ENCODE assay signal across 13 cellular contexts in the genomic region with DNA sequence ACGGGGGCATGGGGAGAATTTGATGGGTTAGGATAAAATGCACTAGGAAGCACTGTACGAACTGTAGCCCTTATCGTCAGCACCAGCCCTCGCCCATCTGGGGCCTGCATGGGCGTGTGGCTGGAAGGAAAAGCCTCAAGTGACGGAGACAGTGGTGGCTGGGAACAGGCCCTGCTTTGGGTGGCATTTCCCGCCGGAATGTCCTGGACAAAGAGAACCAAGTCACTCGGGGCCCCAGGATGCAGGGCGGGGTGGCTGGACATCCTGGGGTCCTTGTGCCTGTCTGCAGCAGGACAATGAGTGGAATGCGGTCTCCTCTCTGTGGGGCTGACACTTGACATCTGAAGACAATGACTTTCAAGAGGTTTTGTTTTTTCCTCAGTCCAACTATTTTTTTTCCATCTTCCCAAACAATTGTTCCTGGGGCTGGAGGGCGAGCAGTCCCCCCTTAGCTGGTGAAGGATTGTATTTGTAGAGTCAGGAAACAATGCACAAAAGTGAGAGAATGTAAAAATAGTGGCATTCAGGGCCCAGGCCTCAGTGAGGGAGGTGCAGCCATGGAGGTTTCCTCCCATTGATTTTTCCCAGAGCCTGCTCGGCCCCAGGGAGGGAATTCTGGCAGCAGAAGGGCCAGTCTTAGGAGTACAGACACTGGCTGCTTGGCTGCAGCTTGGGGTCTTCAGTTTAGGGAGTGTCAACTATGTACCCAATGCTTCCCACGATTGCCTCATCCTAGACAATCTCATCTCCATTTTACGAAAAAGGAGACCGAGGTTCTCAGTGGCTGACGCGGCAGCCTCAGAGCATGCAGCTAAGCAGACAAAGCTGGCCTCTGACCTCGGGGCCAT.
A peak's percentile ranks its signal among the peaks of the same experiment; 100 is the strongest.
DNase-seq lines count a peak whose midpoint lies in the region; ATAC-seq lines count a peak whose summit lies in the region.
"Had no signal": no experiment of that assay in that cellular context is flagged by ENCODE, and none has a peak within 500 bp of the region (broad histone marks: within the 10 kb centered on the region; RNA-seq: fewer than 3 reads in every experiment).

No MANE protein-coding gene starts in this region.

- H3K9me3 ChIP-seq in BLaER1 treated with 17β-estradiol and CSF1 and Interleukin-3, amounts not matched to agents 10 nM and 100 nM (replicated peaks in 1 of 11), result peaks cover 0 to 7% (median 0%) of the 10 kb centered on the region in 11 experiments; a peak in 3 of 22 replicates
- H3K9me3 ChIP-seq: BE2C had no signal

- H3K4me1 Mint-ChIP-seq in T-cell (peaks cover 80 to 99% (median 90%) of the 10 kb centered on the region in 3 donors), naive B cell (peaks cover 56 to 91% (median 88%) of the 10 kb centered on the region in 3 donors)
- peaks cover 82 to 85% of the 10 kb centered on the region in 2 donors for H3K4me1 Mint-ChIP-seq in effector memory CD8-positive, alpha-beta T cell (ENCODE audit: low read depth in 2 of 2)

- peak overlapping the region in 6 of 11 experiments; percentile 34 to 95 (median 38); a peak in 9 of 22 replicates for H3K27ac ChIP-seq in BLaER1 treated with 17β-estradiol and CSF1 and Interleukin-3, amounts not matched to agents 10 nM and 100 nM
- H3K27ac ChIP-seq: hepatocyte had no signal

- H3K4me1 ChIP-seq in BLaER1 treated with 17β-estradiol and CSF1 and Interleukin-3, amounts not matched to agents 10 nM and 100 nM, result peaks cover 35 to 99% (median 80%) of the 10 kb centered on the region in 10 experiments
- H3K4me1 ChIP-seq: BE2C had no signal

- DNase-seq in T-cell (no peak), naive B cell (no peak), anterior cingulate cortex (lab: John Stamatoyannopoulos, UW) (no peak), SW480 (ENCODE audit: low spot score) (no peak)
- no peak for DNase-seq in effector memory CD8-positive, alpha-beta T cell
- DNase-seq in stimulated activated CD4-positive, alpha-beta T cell treated with anti-CD3 and anti-CD28 coated beads, Interleukin-4, amount 100 ng/mL, for 24 hours, result no peak
- DNase-seq: BE2C, KBM-7, T-helper 9 cell had no signal

- peak overlapping the region in 6 of 11 experiments; percentile 11 to 94 (median 86); a peak in 11 of 22 replicates for H3K4me2 ChIP-seq in BLaER1 treated with 17β-estradiol and CSF1 and Interleukin-3, amounts not matched to agents 10 nM and 100 nM
- H3K4me2 ChIP-seq: hepatocyte had no signal

- H3K4me3 ChIP-seq in BLaER1 treated with 17β-estradiol and CSF1 and Interleukin-3, amounts not matched to agents 10 nM and 100 nM, result no peak overlapping the region
- H3K4me3 ChIP-seq: hepatocyte had no signal

- peak overlapping the region in 5 of 11 experiments; percentile 3 to 29 (median 10); a peak in 4 of 22 replicates for H3K9ac ChIP-seq in BLaER1 treated with 17β-estradiol and CSF1 and Interleukin-3, amounts not matched to agents 10 nM and 100 nM

- CTCF ChIA-PET in T-cell (lab: Charles Lee), result interaction anchor here in 1 of 2 donors (0.6 kb wide), 1 partner anchor 10 kb away, joined by 9 read pairs; no protein-coding TSS in a partner anchor

- POLR2A ChIA-PET in T-cell (lab: Charles Lee), result no interaction called here

- ATAC-seq in T-cell (replicated peaks in 1 of 4) (no peak), naive B cell (ENCODE audit: low read depth in 2 of 2) (no peak), GM21723 (IDR thresholded peaks at IDR 0.05; ENCODE audit: unreplicated experiment) (no peak)
- ATAC-seq in effector memory CD8-positive, alpha-beta T cell (replicated peaks), result no peak

- peak overlapping the region; percentile 93 to 94 for H3K27ac Mint-ChIP-seq in T-cell
- H3K27ac Mint-ChIP-seq in effector memory CD8-positive, alpha-beta T cell, result peak overlapping the region; percentile 92
- peak overlapping the region in 5 of 6 donors; percentile 33 to 88 (median 65) for H3K27ac Mint-ChIP-seq in naive B cell
- H3K27ac Mint-ChIP-seq: activated T-helper 2 cell treated with anti-CD3 and anti-CD28 coated beads, Interferon-gamma antibody, Interleukin-2, Interleukin-4, amounts not matched to agents 10 μg/mL and 5 μg/mL and 100 μg/mL, durations not matched to agents 14 hours and 24 hours and 36 hours had no signal

- H3K36me3 Mint-ChIP-seq in T-cell, result peaks cover 21% of the 10 kb centered on the region
- H3K36me3 Mint-ChIP-seq in effector memory CD8-positive, alpha-beta T cell (ENCODE audit: insufficient read depth), result peaks cover 42% of the 10 kb centered on the region
- peaks cover 0 to 6% of the 10 kb centered on the region in 2 donors for H3K36me3 Mint-ChIP-seq in naive B cell

- H3K4me3 Mint-ChIP-seq in T-cell (no peak overlapping the region), naive B cell (no peak overlapping the region)
- peak overlapping the region; percentile 41 to 80 for H3K4me3 Mint-ChIP-seq in effector memory CD8-positive, alpha-beta T cell

- peaks cover 0 to 100% (median 0%) of the 10 kb centered on the region in 11 experiments; a peak in 6 of 22 replicates for H4K20me1 ChIP-seq in BLaER1 treated with 17β-estradiol and CSF1 and Interleukin-3, amounts not matched to agents 10 nM and 100 nM

- H3K36me3 ChIP-seq in BLaER1 treated with 17β-estradiol and CSF1 and Interleukin-3, amounts not matched to agents 10 nM and 100 nM, result peaks cover 0 to 27% (median 0%) of the 10 kb centered on the region in 11 experiments; a peak in 4 of 22 replicates
- H3K36me3 ChIP-seq: BE2C had no signal

- H3K9me3 Mint-ChIP-seq in T-cell (peaks cover 0 to 4% (median 0%) of the 10 kb centered on the region in 3 donors), naive B cell (peaks cover 0 to 7% (median 0%) of the 10 kb centered on the region in 7 donors)
- H3K9me3 Mint-ChIP-seq in effector memory CD8-positive, alpha-beta T cell, result no peaks in the 10 kb centered on the region

- H3K27me3 Mint-ChIP-seq in T-cell (no peaks in the 10 kb centered on the region), naive B cell (no peaks in the 10 kb centered on the region)
- no peaks in the 10 kb centered on the region for H3K27me3 Mint-ChIP-seq in effector memory CD8-positive, alpha-beta T cell

- H3K27me3 ChIP-seq in BLaER1 treated with 17β-estradiol and CSF1 and Interleukin-3, amounts not matched to agents 10 nM and 100 nM, result no peaks in the 10 kb centered on the region
- H3K27me3 ChIP-seq: BE2C, hepatocyte had no signal

Comparison
In these comparisons a context has a peak if more than half of its experiments do, and no peak if none do; other contexts are left out.
1. H3K4me3 Mint-ChIP-seq: peak in effector memory CD8-positive, alpha-beta T cell (2 of 2); none in T-cell (0 of 3) and naive B cell (0 of 8).
2. Peak in every context shown above with its lines, with median percentiles within 50 percentile points of each other: H3K27ac Mint-ChIP-seq.